In genomic region chr11:60858731-60859464, GRCh38 we compare ENCODE assay signal across 20 cellular contexts. TPM values are rescaled to one million over a fixed set of nuclear protein-coding genes. Genes with fewer than 3 reads are reported as not detected.
DNase-seq lines count a peak whose midpoint lies in the region; ATAC-seq and TF ChIP-seq lines count a peak whose summit lies in the region.
"Had no signal": no experiment of that assay in that cellular context is flagged by ENCODE, and none has a peak within 500 bp of the region (broad histone marks: within the 10 kb centered on the region; RNA-seq: fewer than 3 reads in every experiment).

No MANE protein-coding gene starts in this region.

- peak overlapping the region; percentile 49 for H3K27ac Mint-ChIP-seq in activated CD4-positive, alpha-beta T cell treated with anti-CD3 and anti-CD28 coated beads for 36 hours
- H3K27ac Mint-ChIP-seq in activated CD8-positive, alpha-beta T cell treated with anti-CD3 and anti-CD28 coated beads for 36 hours = peak overlapping the region; percentile 60
- H3K27ac Mint-ChIP-seq: GM23338 had no signal

- TF ChIP-seq CTCF in activated CD8-positive, alpha-beta T cell treated with anti-CD3 and anti-CD28 coated beads for 36 hours (IDR thresholded peaks at IDR 0.05) = no peak

- H3K27me3 Mint-ChIP-seq in activated CD4-positive, alpha-beta T cell treated with anti-CD3 and anti-CD28 coated beads for 36 hours = no peaks in the 10 kb centered on the region
- no peaks in the 10 kb centered on the region for H3K27me3 Mint-ChIP-seq in activated CD8-positive, alpha-beta T cell treated with anti-CD3 and anti-CD28 coated beads for 36 hours
- H3K27me3 Mint-ChIP-seq: activated naive CD4-positive, alpha-beta T cell treated with anti-CD3 and anti-CD28 coated beads, Interleukin-2, amount 50 U/mL, for 24 hours had no signal

- H3K4me3 Mint-ChIP-seq in activated CD4-positive, alpha-beta T cell treated with anti-CD3 and anti-CD28 coated beads for 36 hours = no peak overlapping the region
- no peak overlapping the region for H3K4me3 Mint-ChIP-seq in activated CD8-positive, alpha-beta T cell treated with anti-CD3 and anti-CD28 coated beads for 36 hours
- H3K4me3 Mint-ChIP-seq: activated naive CD4-positive, alpha-beta T cell treated with anti-CD3 and anti-CD28 coated beads, Interleukin-2, amount 50 U/mL, for 24 hours; GM23338 had no signal

- no peaks in the 10 kb centered on the region for H3K9me3 Mint-ChIP-seq in activated CD4-positive, alpha-beta T cell treated with anti-CD3 and anti-CD28 coated beads for 36 hours (ENCODE audit: low read depth)
- H3K9me3 Mint-ChIP-seq in activated CD8-positive, alpha-beta T cell treated with anti-CD3 and anti-CD28 coated beads for 36 hours = no peaks in the 10 kb centered on the region
- H3K9me3 Mint-ChIP-seq: activated naive CD4-positive, alpha-beta T cell treated with anti-CD3 and anti-CD28 coated beads, Interleukin-2, amount 50 U/mL, for 24 hours; GM23338 had no signal

- POLR2A ChIA-PET in activated CD4-positive, alpha-beta T cell treated with anti-CD3 and anti-CD28 coated beads for 36 hours (lab: Charles Lee) = no interaction called here
- POLR2A ChIA-PET in activated CD8-positive, alpha-beta T cell treated with anti-CD3 and anti-CD28 coated beads for 36 hours (lab: Charles Lee) = no interaction called here

- H3K9me3 ChIP-seq in KOPT-K1 (ENCODE audit: insufficient read depth, low read length, poor library complexity, severe bottlenecking) = no peaks in the 10 kb centered on the region
- H3K9me3 ChIP-seq: A549 had no signal

- H3K27ac ChIP-seq in KOPT-K1 (ENCODE audit: low read depth, low read length, poor library complexity, severe bottlenecking) = peak overlapping the region; percentile 66
- H3K27ac ChIP-seq: A549, cardiac muscle cell, KMS-11 had no signal

- peaks cover under 1% of the 10 kb centered on the region for H3K36me3 Mint-ChIP-seq in activated CD4-positive, alpha-beta T cell treated with anti-CD3 and anti-CD28 coated beads for 36 hours (ENCODE audit: low read depth)
- H3K36me3 Mint-ChIP-seq in activated CD8-positive, alpha-beta T cell treated with anti-CD3 and anti-CD28 coated beads for 36 hours (ENCODE audit: low read depth) = peaks cover under 1% of the 10 kb centered on the region
- H3K36me3 Mint-ChIP-seq: activated naive CD4-positive, alpha-beta T cell treated with anti-CD3 and anti-CD28 coated beads, Interleukin-2, amount 50 U/mL, for 24 hours had no signal

- peak; percentile 57 for ATAC-seq in activated CD4-positive, alpha-beta T cell treated with anti-CD3 and anti-CD28 coated beads for 36 hours
- ATAC-seq in activated CD8-positive, alpha-beta T cell treated with anti-CD3 and anti-CD28 coated beads for 36 hours = peak; percentile 81
- ATAC-seq in GM19023 (IDR thresholded peaks at IDR 0.05; ENCODE audit: unreplicated experiment) = no peak
- no peak for ATAC-seq in GM18502 (IDR thresholded peaks at IDR 0.05; ENCODE audit: poor library complexity, unreplicated experiment)
- ATAC-seq: A549, GM23338 had no signal

- intact Hi-C loops in activated CD4-positive, alpha-beta T cell treated with anti-CD3 and anti-CD28 coated beads for 36 hours (cut with DNase I, micrococcal nuclease) = no loop called here
- intact Hi-C loops in activated CD8-positive, alpha-beta T cell treated with anti-CD3 and anti-CD28 coated beads for 36 hours (cut with micrococcal nuclease) = no loop called here
- intact Hi-C loops in posterior vena cava (cut with DNase I) = no loop called here

- CTCF ChIA-PET in activated CD4-positive, alpha-beta T cell treated with anti-CD3 and anti-CD28 coated beads for 36 hours (lab: Charles Lee) = interaction anchor here (0.8 to 1.3 kb wide), 2 partner anchors 31 to 83 kb away, joined by 3 to 5 read pairs; no protein-coding TSS in a partner anchor
- CTCF ChIA-PET in activated CD8-positive, alpha-beta T cell treated with anti-CD3 and anti-CD28 coated beads for 36 hours (lab: Charles Lee) = interaction anchor here (1.3 kb wide), 1 partner anchor 29 kb away, joined by 4 read pairs; no protein-coding TSS in a partner anchor

- no peaks in the 10 kb centered on the region for H3K36me3 ChIP-seq in KOPT-K1 (ENCODE audit: insufficient read depth, low read length)
- H3K36me3 ChIP-seq: cardiac muscle cell had no signal

- no peak for DNase-seq in activated CD4-positive, alpha-beta T cell treated with anti-CD3 and anti-CD28 coated beads for 36 hours
- no peak for DNase-seq in activated CD4-positive, alpha-beta T cell treated with anti-CD3 and anti-CD28 coated beads for 4 hours
- DNase-seq in activated CD8-positive, alpha-beta T cell treated with anti-CD3 and anti-CD28 coated beads for 36 hours = peak; percentile 30
- DNase-seq in posterior vena cava (ENCODE audit: low spot score) = peak; percentile 36
- DNase-seq in foreskin melanocyte = no peak
- DNase-seq: activated CD4-positive, alpha-beta T cell treated with anti-CD3 and anti-CD28 coated beads, Interleukin-2, amount 50 U/mL, for 48 hours; NCI-H2029; NCI-H524; stimulated activated naive CD4-positive, alpha-beta T cell treated with Interleukin-2 at 50 U/mL for 16 hours; T-helper 9 cell had no signal

- H3K4me1 Mint-ChIP-seq in activated CD4-positive, alpha-beta T cell treated with anti-CD3 and anti-CD28 coated beads for 36 hours = peaks cover 17% of the 10 kb centered on the region
- peaks cover 23% of the 10 kb centered on the region for H3K4me1 Mint-ChIP-seq in activated CD8-positive, alpha-beta T cell treated with anti-CD3 and anti-CD28 coated beads for 36 hours (ENCODE audit: low read depth)
- H3K4me1 Mint-ChIP-seq: GM23338 had no signal

RNA-seq across cellular contexts. Expression of gene PTGDR2, which starts 3.1 kb away (rescaled TPM):
- under 1 TPM; 0.11 to 0.18 TPM for total RNA-seq in activated CD4-positive, alpha-beta T cell treated with anti-CD3 and anti-CD28 coated beads for 36 hours
- under 1 TPM; 0.23 to 0.38 TPM for total RNA-seq in activated CD8-positive, alpha-beta T cell treated with anti-CD3 and anti-CD28 coated beads for 36 hours
- under 1 TPM in 1 of 2 donors, not detected in 1; 0.14 TPM for total RNA-seq in posterior vena cava
- total RNA-seq: RPMI7951 had no signal

RNA-seq across cellular contexts. Expression of gene ZP1, which starts 8.4 kb away (rescaled TPM):
- not detected for total RNA-seq in activated CD4-positive, alpha-beta T cell treated with anti-CD3 and anti-CD28 coated beads for 36 hours
- total RNA-seq in activated CD8-positive, alpha-beta T cell treated with anti-CD3 and anti-CD28 coated beads for 36 hours = not detected
- total RNA-seq in posterior vena cava = not detected
- total RNA-seq: cardiac muscle cell, frontal cortex, GM23338 had no signal

RNA-seq across cellular contexts. Expression of gene CCDC86, which starts 17.0 kb away (rescaled TPM):
- total RNA-seq in activated CD4-positive, alpha-beta T cell treated with anti-CD3 and anti-CD28 coated beads for 36 hours = 10 to 100 TPM; 52.1 to 75.1 TPM
- total RNA-seq in activated CD8-positive, alpha-beta T cell treated with anti-CD3 and anti-CD28 coated beads for 36 hours = 10 to 100 TPM; 48.1 to 51.4 TPM
- total RNA-seq in posterior vena cava = 10 to 100 TPM; 14.9 to 21.9 TPM

RNA-seq across cellular contexts. Expression of gene PRPF19, which starts 47.5 kb away (rescaled TPM):
- 100 to 1,000 TPM; 148 to 197 TPM for total RNA-seq in activated CD4-positive, alpha-beta T cell treated with anti-CD3 and anti-CD28 coated beads for 36 hours
- 100 to 1,000 TPM; 142 to 150 TPM for total RNA-seq in activated CD8-positive, alpha-beta T cell treated with anti-CD3 and anti-CD28 coated beads for 36 hours
- total RNA-seq in posterior vena cava = 10 to 100 TPM; 47.6 to 50.9 TPM

RNA-seq across cellular contexts. Expression of gene TMEM109, which starts 55.1 kb away (rescaled TPM):
- 10 to 100 TPM; 80.3 to 89.1 TPM for total RNA-seq in activated CD4-positive, alpha-beta T cell treated with anti-CD3 and anti-CD28 coated beads for 36 hours
- 100 to 1,000 TPM in 1 of 2 experiments, 10 to 100 TPM in 1; 93.2 to 101 TPM for total RNA-seq in activated CD8-positive, alpha-beta T cell treated with anti-CD3 and anti-CD28 coated beads for 36 hours
- 100 to 1,000 TPM; 118 to 125 TPM for total RNA-seq in posterior vena cava

Comparison
In these comparisons a context has a peak if more than half of its experiments do, and no peak if none do; other contexts are left out.
1. ATAC-seq: peak in activated CD4-positive, alpha-beta T cell treated with anti-CD3 and anti-CD28 coated beads for 36 hours (single experiment) and activated CD8-positive, alpha-beta T cell treated with anti-CD3 and anti-CD28 coated beads for 36 hours (single experiment); none in GM19023 (single experiment) and GM18502 (single experiment).
2. DNase-seq: peak in activated CD8-positive, alpha-beta T cell treated with anti-CD3 and anti-CD28 coated beads for 36 hours (single experiment) and posterior vena cava (single experiment); none in activated CD4-positive, alpha-beta T cell treated with anti-CD3 and anti-CD28 coated beads for 36 hours (single experiment), activated CD4-positive, alpha-beta T cell treated with anti-CD3 and anti-CD28 coated beads for 4 hours (0 of 2) and foreskin melanocyte (single experiment).